4 cellular contexts compared by ENCODE assay signal in the genomic region with DNA sequence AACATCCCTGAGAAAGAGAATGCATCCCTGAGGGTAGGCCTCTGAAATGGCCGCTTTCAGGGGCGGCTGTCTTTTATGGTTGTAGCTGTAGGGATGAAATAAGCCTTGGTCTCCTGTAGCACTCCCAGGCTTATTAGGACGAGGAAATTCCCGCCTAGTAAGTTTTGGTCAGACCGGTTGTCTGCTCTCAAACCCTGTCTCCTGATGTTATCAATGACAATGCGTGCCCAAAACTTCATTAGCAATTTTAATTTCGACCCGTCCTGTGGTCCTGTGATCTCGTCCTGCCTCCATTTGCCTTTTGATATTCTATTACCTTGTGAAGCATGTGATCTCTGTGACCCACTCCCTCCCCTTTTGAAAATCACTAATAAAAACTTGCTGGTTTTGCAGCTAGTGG. TPM values are rescaled to one million over a fixed set of nuclear protein-coding genes. Genes with fewer than 3 reads are reported as not detected.
"Had no signal": no experiment of that assay in that cellular context is flagged by ENCODE, and none has a peak within 500 bp of the region (broad histone marks: within the 10 kb centered on the region; RNA-seq: fewer than 3 reads in every experiment).

No MANE protein-coding gene starts in this region.

RNA-seq across cellular contexts. Expression of gene PLA2G2A, which starts 10.7 kb away (rescaled TPM):
- total RNA-seq: lung microvascular endothelial cell; naive thymus-derived CD8-positive, alpha-beta T cell; occipital lobe; osteocyte had no signal
- polyA plus RNA-seq: naive thymus-derived CD8-positive, alpha-beta T cell had no signal
